11 cellular contexts compared by ENCODE assay signal in the genomic region with DNA sequence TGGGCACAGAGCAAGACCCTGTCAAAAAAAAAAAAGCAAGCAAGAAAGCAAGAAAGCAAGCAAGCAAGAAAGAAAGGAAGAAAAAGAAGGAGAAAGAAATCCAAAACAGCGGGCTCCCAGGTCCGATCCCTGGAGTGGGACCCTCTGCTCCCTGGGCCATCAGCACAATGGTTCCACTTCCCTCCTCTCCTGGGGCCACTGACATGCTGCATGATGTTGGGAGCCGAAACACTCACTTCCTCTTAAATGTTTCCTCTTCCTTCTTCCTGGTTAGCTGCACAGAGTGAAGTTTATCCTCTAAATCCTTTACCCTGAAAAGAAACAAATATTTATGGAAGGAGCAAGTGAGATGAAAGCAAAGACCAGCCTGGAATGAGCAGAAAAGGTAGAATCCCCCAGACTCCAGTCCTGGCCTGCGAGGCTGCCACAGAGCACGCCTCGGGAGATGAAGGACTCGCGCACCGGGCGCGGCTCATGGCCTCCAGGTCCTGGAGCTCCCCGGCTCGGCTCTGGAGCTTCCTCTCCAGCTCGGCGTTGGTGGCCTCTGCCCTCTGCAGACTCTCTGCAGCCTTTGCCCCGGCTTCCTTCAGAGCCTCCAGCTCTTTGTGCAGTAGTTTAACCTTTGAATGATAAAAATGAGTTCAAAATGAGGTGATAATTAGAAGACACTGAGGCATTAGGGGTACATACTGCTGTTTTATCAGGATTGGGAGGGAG. TPM values are rescaled to one million over a fixed set of nuclear protein-coding genes. Genes with fewer than 3 reads are reported as not detected.
DNase-seq lines count a peak whose midpoint lies in the region; ATAC-seq and TF ChIP-seq lines count a peak whose summit lies in the region.
"Had no signal": no experiment of that assay in that cellular context is flagged by ENCODE, and none has a peak within 500 bp of the region (broad histone marks: within the 10 kb centered on the region; RNA-seq: fewer than 3 reads in every experiment).

No MANE protein-coding gene starts in this region.

- peaks cover 15% of the 10 kb centered on the region for H3K4me1 Mint-ChIP-seq in T-helper 1 cell treated with Interleukin-12 subunit alpha and Interleukin-12 subunit beta and Interleukin-4 antibody, amounts not matched to agents 30 μg/mL and 1 μg/mL, for 36 hours (ENCODE audit: low read depth)

- intact Hi-C loops in right cardiac atrium (cut with DNase I) = no loop called here
- intact Hi-C loops in spleen (cut with DNase I; ENCODE audit: low total_unique reads) = no loop called here
- intact Hi-C loops in body of pancreas (cut with DNase I) = no loop called here

- H3K9me3 ChIP-seq in Peyer's patch (no peaks in the 10 kb centered on the region), right cardiac atrium (ENCODE audit: control insufficient read depth, low read length) (no peaks in the 10 kb centered on the region), spleen (no peaks in the 10 kb centered on the region), body of pancreas (no peaks in the 10 kb centered on the region)

- peak overlapping the region in 2 of 4 donors; percentile 5 to 18 for H3K4me3 ChIP-seq in Peyer's patch
- H3K4me3 ChIP-seq in right cardiac atrium (ENCODE audit: low read length) = no peak overlapping the region
- peak overlapping the region in 3 of 8 donors; percentile 20 to 57 (median 32) for H3K4me3 ChIP-seq in spleen
- H3K4me3 ChIP-seq in body of pancreas = no peak overlapping the region
- H3K4me3 ChIP-seq: lung had no signal

- H3K27ac ChIP-seq in Peyer's patch = peak overlapping the region in 3 of 4 donors; percentile 30 to 76 (median 75)
- H3K27ac ChIP-seq in right cardiac atrium (ENCODE audit: low read length) = no peak overlapping the region
- peak overlapping the region; percentile 6 to 85 (median 67) for H3K27ac ChIP-seq in spleen
- H3K27ac ChIP-seq in body of pancreas = peak overlapping the region in 1 of 4 donors; percentile 52

- ATAC-seq in right cardiac atrium (peak; percentile 36 to 52), body of pancreas (no peak)

- no peak for TF ChIP-seq CTCF in Peyer's patch (IDR thresholded peaks at IDR 0.05)
- TF ChIP-seq CTCF in spleen (IDR thresholded peaks at IDR 0.05 in 8 of 11, conservative IDR thresholded peaks at IDR 0.05 in 3 of 11) = no peak
- TF ChIP-seq CTCF in body of pancreas (IDR thresholded peaks at IDR 0.05) = no peak

- no peak for DNase-seq in T-helper 1 cell
- peak in 2 of 3 donors; percentile 81 to 86 for DNase-seq in Peyer's patch
- peak in 1 of 3 donors; percentile 44 for DNase-seq in right cardiac atrium
- no peak for DNase-seq in spleen
- DNase-seq in activated gamma-delta T cell treated with Interleukin-2 at 50 U/mL for 16 hours = no peak
- DNase-seq in body of pancreas = no peak
- no peak for DNase-seq in activated T-cell treated with anti-CD3 and anti-CD28 coated beads, Interleukin-2, amount 50 U/mL, for 48 hours
- DNase-seq: NCI-H446 treated with DMSO at 0.1 percent for 48 hours had no signal

- no peaks in the 10 kb centered on the region for H3K9me3 Mint-ChIP-seq in T-helper 1 cell treated with Interleukin-12 subunit alpha and Interleukin-12 subunit beta and Interleukin-4 antibody, amounts not matched to agents 30 μg/mL and 1 μg/mL, for 36 hours
- H3K9me3 Mint-ChIP-seq: activated naive CD4-positive, alpha-beta T cell treated with anti-CD3 and anti-CD28 coated beads, Interleukin-2, amount 50 U/mL, for 24 hours had no signal

- TF ChIP-seq POLR2A in Peyer's patch (IDR thresholded peaks at IDR 0.05) (peak; percentile 8 to 20), spleen (IDR thresholded peaks at IDR 0.05) (no peak), body of pancreas (IDR thresholded peaks at IDR 0.05) (no peak)

- peaks cover 31% of the 10 kb centered on the region for H3K36me3 Mint-ChIP-seq in T-helper 1 cell treated with Interleukin-12 subunit alpha and Interleukin-12 subunit beta and Interleukin-4 antibody, amounts not matched to agents 30 μg/mL and 1 μg/mL, for 36 hours (ENCODE audit: low read depth)

- peaks cover 0 to 8% (median 0%) of the 10 kb centered on the region in 3 donors for H3K36me3 ChIP-seq in Peyer's patch
- peaks cover 0 to 62% (median 11%) of the 10 kb centered on the region in 6 donors for H3K36me3 ChIP-seq in spleen
- peaks cover 0 to 16% of the 10 kb centered on the region in 2 donors for H3K36me3 ChIP-seq in body of pancreas (replicated peaks in 1 of 2; ENCODE audit: insufficient read depth in 1 of 2, low read depth in 2 of 2)

- no peaks in the 10 kb centered on the region for H3K27me3 Mint-ChIP-seq in T-helper 1 cell treated with Interleukin-12 subunit alpha and Interleukin-12 subunit beta and Interleukin-4 antibody, amounts not matched to agents 30 μg/mL and 1 μg/mL, for 36 hours (ENCODE audit: low read depth)
- H3K27me3 Mint-ChIP-seq: activated naive CD4-positive, alpha-beta T cell treated with anti-CD3 and anti-CD28 coated beads, Interleukin-2, amount 50 U/mL, for 24 hours had no signal

- H3K4me1 ChIP-seq in Peyer's patch = peaks cover 0 to 7% (median 0%) of the 10 kb centered on the region in 4 donors
- no peaks in the 10 kb centered on the region for H3K4me1 ChIP-seq in right cardiac atrium (ENCODE audit: control insufficient read depth, insufficient read depth, low read length)
- H3K4me1 ChIP-seq in spleen = peaks cover 0 to 26% (median 9%) of the 10 kb centered on the region in 6 donors
- no peaks in the 10 kb centered on the region for H3K4me1 ChIP-seq in body of pancreas

- no peak overlapping the region for H3K4me3 Mint-ChIP-seq in T-helper 1 cell treated with Interleukin-12 subunit alpha and Interleukin-12 subunit beta and Interleukin-4 antibody, amounts not matched to agents 30 μg/mL and 1 μg/mL, for 36 hours
- H3K4me3 Mint-ChIP-seq: activated naive CD4-positive, alpha-beta T cell treated with anti-CD3 and anti-CD28 coated beads, Interleukin-2, amount 50 U/mL, for 24 hours had no signal

- peak overlapping the region; percentile 24 for H3K27ac Mint-ChIP-seq in T-helper 1 cell treated with Interleukin-12 subunit alpha and Interleukin-12 subunit beta and Interleukin-4 antibody, amounts not matched to agents 30 μg/mL and 1 μg/mL, for 36 hours
- H3K27ac Mint-ChIP-seq: activated naive CD4-positive, alpha-beta T cell treated with anti-CD3 and anti-CD28 coated beads, Interleukin-2, amount 50 U/mL, for 24 hours had no signal

- 78% methylated on average over 16 of the region's 16 CpGs for whole genome bisulfite sequencing in right cardiac atrium
- WGBS in spleen, 5 donors = 64 to 80% (median 68%) methylated on average over 16 of the region's 16 CpGs
- 81 to 89% methylated on average over 16 of the region's 16 CpGs for WGBS in body of pancreas, 2 donors

- H3K27me3 ChIP-seq in Peyer's patch (no peaks in the 10 kb centered on the region), right cardiac atrium (ENCODE audit: control insufficient read depth, insufficient read depth) (no peaks in the 10 kb centered on the region), spleen (replicated peaks in 1 of 7) (no peaks in the 10 kb centered on the region), body of pancreas (no peaks in the 10 kb centered on the region)

RNA-seq across cellular contexts. Expression of a gene that starts 19.0 kb away (rescaled TPM):
- total RNA-seq in Peyer's patch (100 to 1,000 TPM in 2 of 4 donors, 10 to 100 TPM in 2; 28.2 to 144 (median 79.8) TPM), right cardiac atrium (10 to 100 TPM; 14.8 to 17.3 (median 16.5) TPM), spleen (10 to 100 TPM; 28.8 to 59.6 (median 43.6) TPM), body of pancreas (10 to 100 TPM; 24.1 to 60.3 TPM)
- polyA plus RNA-seq in right cardiac atrium (12.1 TPM), spleen (100 to 1,000 TPM in 1 of 3 donors, 10 to 100 TPM in 2; 82.4 to 164 (median 83.0) TPM)

RNA-seq across cellular contexts. Expression of a gene that starts 35.2 kb away (rescaled TPM):
- total RNA-seq in Peyer's patch = 10 to 100 TPM; 18.9 to 55.0 (median 35.3) TPM
- 10 to 100 TPM; 13.6 to 23.7 (median 18.0) TPM for total RNA-seq in right cardiac atrium
- 18.8 TPM for polyA plus RNA-seq in right cardiac atrium
- 100 to 1,000 TPM in 3 of 7 donors, 10 to 100 TPM in 4; 41.7 to 185 (median 91.6) TPM for total RNA-seq in spleen
- polyA plus RNA-seq in spleen = 10 to 100 TPM; 11.1 to 28.2 (median 16.5) TPM
- total RNA-seq in body of pancreas = 1 to 10 TPM; 2.0 to 5.4 TPM

Comparison
In these comparisons a context has a peak if more than half of its experiments do, and no peak if none do; other contexts are left out.
1. DNase-seq: peak in Peyer's patch (2 of 3); none in T-helper 1 cell (0 of 5), spleen (single experiment), activated gamma-delta T cell treated with Interleukin-2 at 50 U/mL for 16 hours (single experiment), body of pancreas (0 of 4) and activated T-cell treated with anti-CD3 and anti-CD28 coated beads, Interleukin-2, amount 50 U/mL, for 48 hours (0 of 2).
2. POLR2A ChIP-seq: peak in Peyer's patch (2 of 2); none in spleen (0 of 3) and body of pancreas (0 of 3).